8 cellular contexts compared by ENCODE assay signal in genomic region chr9:17134396-17134842, GRCh38. TPM values are rescaled to one million over a fixed set of nuclear protein-coding genes. Genes with fewer than 3 reads are reported as not detected.
A peak's percentile ranks its signal among the peaks of the same experiment; 100 is the strongest.
DNase-seq lines count a peak whose midpoint lies in the region; ATAC-seq and TF ChIP-seq lines count a peak whose summit lies in the region.

No MANE protein-coding gene starts in this region.

- intact Hi-C loops in left cardiac atrium (cut with DNase I): no loop called here
- intact Hi-C loops in gastrocnemius medialis (cut with DNase I; ENCODE audit: low total_unique reads): loop anchor here (2.0 to 10.0 kb wide), 4 partner anchors 18 to 1830 kb away; partner anchors contain the start of gene TTC39B

- H3K36me3 Mint-ChIP-seq in WTC11: no peaks in the 10 kb centered on the region

- in situ Hi-C loops in gastrocnemius medialis (cut with MboI; ENCODE audit: low sequenced_read_pairs in 4 of 4): no loop called here

- peaks cover 0 to 4% of the 10 kb centered on the region in 2 experiments; a peak in 2 of 4 replicates for H3K4me1 ChIP-seq in SK-N-SH (ENCODE audit: control insufficient read depth in 1 of 2, insufficient read depth in 2 of 2, low read depth in 1 of 2, low read length in 1 of 2)
- H3K4me1 ChIP-seq in gastrocnemius medialis: peaks cover 5 to 10% of the 10 kb centered on the region in 2 donors

- H3K9me3 Mint-ChIP-seq in WTC11: no peaks in the 10 kb centered on the region

- TF ChIP-seq EP300 in SK-N-SH (IDR thresholded peaks at IDR 0.05; ENCODE audit: borderline replicate concordance in 1 of 2, low read depth in 1 of 2, low read length in 1 of 2): no peak

- TF ChIP-seq POLR2A in gastrocnemius medialis (IDR thresholded peaks at IDR 0.05): no peak

- H3K4me3 ChIP-seq in SK-N-SH (ENCODE audit: low read depth in 2 of 2, low read length in 1 of 2) (peak overlapping the region; percentile 89 to 95; a peak in 3 of 4 replicates), gastrocnemius medialis (peak overlapping the region; percentile 70 to 93 (median 83))

- peak overlapping the region; percentile 29; the same call in 1 of the 2 replicates for H3K9ac ChIP-seq in SK-N-SH

- H2AFZ ChIP-seq in SK-N-SH (ENCODE audit: low read depth): peak overlapping the region; percentile 93; the same call in 1 of the 2 replicates

- H3K27ac ChIP-seq in SK-N-SH (ENCODE audit: low read depth in 2 of 2, low read length in 1 of 2) (peak overlapping the region in 1 of 2 experiments; percentile 47; a peak in 1 of 4 replicates), gastrocnemius medialis (peak overlapping the region; percentile 78 to 85 (median 82))

- peaks cover 18% of the 10 kb centered on the region for H3K27me3 Mint-ChIP-seq in WTC11 (ENCODE audit: low read depth)

- no peaks in the 10 kb centered on the region for H4K20me1 ChIP-seq in SK-N-SH (ENCODE audit: insufficient read depth)

- no peak for TF ChIP-seq RAD21 in SK-N-SH (IDR thresholded peaks at IDR 0.05; ENCODE audit: low read length)

- peak overlapping the region; percentile 79 for H3K4me2 ChIP-seq in SK-N-SH

- POLR2A ChIA-PET in SK-N-SH (lab: Yijun Ruan, JAX): interaction anchor here (1.1 to 1.8 kb wide), 2 partner anchors 17 to 19 kb away, joined by 3 to 4 read pairs; no protein-coding TSS in a partner anchor
- POLR2A ChIA-PET in WTC11 (lab: Charles Lee): no interaction called here

- peaks cover 23% of the 10 kb centered on the region for H3K4me1 Mint-ChIP-seq in WTC11

- no peaks in the 10 kb centered on the region for H3K27me3 ChIP-seq in SK-N-SH (ENCODE audit: insufficient read depth)
- H3K27me3 ChIP-seq in gastrocnemius medialis: no peaks in the 10 kb centered on the region

- H3K79me2 ChIP-seq in SK-N-SH (ENCODE audit: insufficient read depth): peaks cover 38% of the 10 kb centered on the region

- H3K36me3 ChIP-seq in SK-N-SH (replicated peaks in 1 of 2; ENCODE audit: control insufficient read depth in 1 of 2, insufficient read depth in 2 of 2, low read length in 1 of 2) (peaks cover 0 to under 1% of the 10 kb centered on the region in 2 experiments), gastrocnemius medialis (no peaks in the 10 kb centered on the region)

- TF ChIP-seq CTCF in SK-N-SH (IDR thresholded peaks at IDR 0.05): no peak
- no peak for TF ChIP-seq CTCF in WTC11 (IDR thresholded peaks at IDR 0.05)
- TF ChIP-seq CTCF in gastrocnemius medialis (IDR thresholded peaks at IDR 0.05 in 4 of 5, conservative IDR thresholded peaks at IDR 0.05 in 1 of 5): no peak

- H3K4me3 Mint-ChIP-seq in WTC11: peak overlapping the region; percentile 87

- no peaks in the 10 kb centered on the region for H3K9me3 ChIP-seq in SK-N-SH
- H3K9me3 ChIP-seq in gastrocnemius medialis: no peaks in the 10 kb centered on the region

- no peaks in the 10 kb centered on the region for H3K9me2 ChIP-seq in SK-N-SH

- CTCF ChIA-PET in SK-N-SH (lab: Yijun Ruan, JAX): no interaction called here
- CTCF ChIA-PET in WTC11 (lab: Charles Lee): interaction anchor here (1.6 to 1.7 kb wide), 3 partner anchors 18 to 268 kb away, joined by 3 to 7 read pairs (median 5); no protein-coding TSS in a partner anchor

- no peak for ATAC-seq in SK-N-SH treated with all-trans-retinoic acid at 6 μM for 48 hours
- ATAC-seq in WTC11: no peak
- peak; percentile 14 to 57 for ATAC-seq in left cardiac atrium
- peak; percentile 70 to 75 for ATAC-seq in gastrocnemius medialis
- ATAC-seq in HG03571 (IDR thresholded peaks at IDR 0.05; ENCODE audit: unreplicated experiment): no peak
- ATAC-seq in HG03469 (IDR thresholded peaks at IDR 0.05; ENCODE audit: unreplicated experiment): no peak

- no peak for DNase-seq in SK-N-SH
- DNase-seq in WTC11 (ENCODE audit: low spot score): no peak
- DNase-seq in left cardiac atrium: no peak
- peak; percentile 5 to 14 for DNase-seq in gastrocnemius medialis
- DNase-seq in GDM1 (lab: John Stamatoyannopoulos, UW): no peak

- H3K27ac Mint-ChIP-seq in WTC11: no peak overlapping the region

- 57% methylated on average over 9 of the region's 9 CpGs for WGBS in SK-N-SH (ENCODE audit: low lambda C conversion rate)

- H3F3A ChIP-seq in SK-N-SH (replicated peaks; ENCODE audit: insufficient read depth): peaks cover 12% of the 10 kb centered on the region

TF ChIP-seq in SK-N-SH, 30 proteins besides CTCF, POLR2A, EP300 and RAD21:
- no peak for TF ChIP-seq JUND (IDR thresholded peaks at IDR 0.05)
- TF ChIP-seq GATA2 (CRISPR knock-in tag; IDR thresholded peaks at IDR 0.05): no peak
- TF ChIP-seq RFX5 (IDR thresholded peaks at IDR 0.05; ENCODE audit: low read length): no peak
- no peak for TF ChIP-seq MAX (IDR thresholded peaks at IDR 0.05; ENCODE audit: low read depth)

TF ChIP-seq in SK-N-SH treated with all-trans-retinoic acid at 6 μM for 48 hours, 23 proteins besides CTCF, POLR2A, EP300 and RAD21 (continues in another document):
- no peak for TF ChIP-seq ZFP3 (CRISPR knock-in tag; IDR thresholded peaks at IDR 0.05)
- TF ChIP-seq GLIS3 (CRISPR knock-in tag; IDR thresholded peaks at IDR 0.05): no peak
- TF ChIP-seq ARNTL (CRISPR knock-in tag; IDR thresholded peaks at IDR 0.05; ENCODE audit: borderline replicate concordance, low read depth): no peak
- TF ChIP-seq PATZ1 (CRISPR knock-in tag; IDR thresholded peaks at IDR 0.05; ENCODE audit: borderline replicate concordance): no peak
- TF ChIP-seq PPARA (CRISPR knock-in tag; IDR thresholded peaks at IDR 0.05; ENCODE audit: borderline replicate concordance): no peak
- no peak for TF ChIP-seq ZNF70 (CRISPR knock-in tag; IDR thresholded peaks at IDR 0.05)
- TF ChIP-seq CSDC2 (CRISPR knock-in tag; IDR thresholded peaks at IDR 0.05): no peak
- no peak for TF ChIP-seq ISL1 (CRISPR knock-in tag; IDR thresholded peaks at IDR 0.05)
- no peak for TF ChIP-seq RARB (CRISPR knock-in tag; IDR thresholded peaks at IDR 0.05)
- TF ChIP-seq BACH2 (CRISPR knock-in tag; IDR thresholded peaks at IDR 0.05; ENCODE audit: borderline replicate concordance): no peak
- no peak for TF ChIP-seq OSR1 (CRISPR knock-in tag; IDR thresholded peaks at IDR 0.05)

TF ChIP-seq in WTC11, 78 proteins besides CTCF, POLR2A, EP300 and RAD21:
- no peak for TF ChIP-seq HMGA2 (CRISPR knock-in tag; IDR thresholded peaks at IDR 0.05)
- TF ChIP-seq NFATC4 (CRISPR knock-in tag; IDR thresholded peaks at IDR 0.05): no peak
- TF ChIP-seq FOXP4 (CRISPR knock-in tag; IDR thresholded peaks at IDR 0.05): no peak
- no peak for TF ChIP-seq ZNF219 (CRISPR knock-in tag; IDR thresholded peaks at IDR 0.05; ENCODE audit: borderline replicate concordance)
- no peak for TF ChIP-seq OVOL2 (CRISPR knock-in tag; IDR thresholded peaks at IDR 0.05; ENCODE audit: borderline replicate concordance)

RNA-seq across cellular contexts. Expression of gene CNTLN, which starts 0.4 kb away (rescaled TPM):
- polyA plus RNA-seq in SK-N-SH (2012; rRNA removed): 2.5 and 2.6 TPM in 2 replicates
- polyA plus RNA-seq in SK-N-SH (2012; cell fraction: cytosol; rRNA removed): 3.1 and 3.8 TPM in 2 replicates
- polyA plus RNA-seq in SK-N-SH (2012; cell fraction: nucleus; rRNA removed): 3.6 and 5.0 TPM in 2 replicates
- total RNA-seq in WTC11 (2021) (12.2 to 13.4 TPM (median 12.7 TPM) in 3 replicates), left cardiac atrium (1 to 10 TPM; 4.5 to 5.3 TPM), gastrocnemius medialis (1 to 10 TPM; 1.3 to 6.6 (median 2.4) TPM)

Comparison
In these comparisons a context has a peak if more than half of its experiments do, and no peak if none do; other contexts are left out.
1. DNase-seq: peak in gastrocnemius medialis (2 of 2); none in SK-N-SH (single experiment), WTC11 (single experiment), left cardiac atrium (single experiment) and GDM1 (single experiment).
2. ATAC-seq: peak in left cardiac atrium (2 of 2) and gastrocnemius medialis (2 of 2); none in SK-N-SH treated with all-trans-retinoic acid at 6 μM for 48 hours (single experiment), WTC11 (single experiment), HG03571 (single experiment) and HG03469 (single experiment).